Comparison of ENCODE assay signal across 16 cellular contexts in the genomic region with DNA sequence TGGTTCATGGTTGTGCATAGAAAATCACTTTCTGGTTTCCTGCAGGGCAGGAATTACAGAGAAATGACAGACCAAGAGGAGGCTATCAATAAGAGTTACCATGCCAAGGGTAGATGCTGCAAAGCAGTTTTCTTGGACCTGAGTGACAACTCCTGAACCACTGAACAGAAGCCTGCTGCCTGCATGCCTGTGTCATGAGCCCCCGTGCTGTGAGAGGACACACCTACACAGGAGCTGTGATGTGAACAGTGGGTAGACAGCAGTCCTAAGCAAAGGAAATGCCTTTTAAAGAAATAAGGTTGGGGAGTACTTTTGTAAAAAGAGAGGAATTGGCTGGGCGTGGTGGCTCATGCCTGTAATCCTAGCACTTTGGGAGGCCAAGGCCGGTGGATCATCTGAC. TPM values are rescaled to one million over a fixed set of nuclear protein-coding genes. Genes with fewer than 3 reads are reported as not detected.
DNase-seq lines count a peak whose midpoint lies in the region; ATAC-seq and TF ChIP-seq lines count a peak whose summit lies in the region.
"Had no signal": no experiment of that assay in that cellular context is flagged by ENCODE, and none has a peak within 500 bp of the region (broad histone marks: within the 10 kb centered on the region; RNA-seq: fewer than 3 reads in every experiment).

No MANE protein-coding gene starts in this region.

- TF ChIP-seq CTCF in HCT116 (IDR thresholded peaks at IDR 0.05 in 2 of 3, conservative IDR thresholded peaks at IDR 0.05 in 1 of 3; ENCODE audit: borderline replicate concordance in 1 of 3, insufficient read depth in 1 of 3, low read depth in 2 of 3, low read length in 2 of 3) (no peak), foreskin keratinocyte (conservative IDR thresholded peaks at IDR 0.05) (no peak)

- no peaks in the 10 kb centered on the region for H3K79me2 ChIP-seq in ACC112 (ENCODE audit: control insufficient read depth, insufficient read depth, low read length, unreplicated experiment)
- H3K79me2 ChIP-seq in HCT116 (ENCODE audit: insufficient read depth, low read length) = no peaks in the 10 kb centered on the region

- H3K9me3 ChIP-seq in HCT116 (ENCODE audit: control insufficient read depth in 1 of 2, insufficient read depth in 1 of 2, low read depth in 1 of 2, low read length in 2 of 2) = no peaks in the 10 kb centered on the region
- H3K9me3 ChIP-seq in T-helper 17 cell (ENCODE audit: control insufficient read depth, low read length, poor library complexity, severe bottlenecking) = no peaks in the 10 kb centered on the region
- H3K9me3 ChIP-seq: HAP-1, heart left ventricle, SJCRH30, stomach had no signal

- H3K4me3 ChIP-seq in ACC112 (ENCODE audit: low read depth, low read length) (peak overlapping the region; percentile 57), HCT116 (replicated peaks in 1 of 2; ENCODE audit: low read depth in 1 of 2, low read length in 2 of 2) (no peak overlapping the region)
- H3K4me3 ChIP-seq: HAP-1, SJCRH30 had no signal

- ATAC-seq in HCT116 = peak; percentile 40; the same call in 1 of the 2 replicates
- ATAC-seq in T-helper 17 cell = no peak
- peak; percentile 75 for ATAC-seq in foreskin keratinocyte
- ATAC-seq in HG03175 (IDR thresholded peaks at IDR 0.05; ENCODE audit: unreplicated experiment) = no peak
- ATAC-seq in HG03196 (IDR thresholded peaks at IDR 0.05; ENCODE audit: unreplicated experiment) = no peak
- no peak for ATAC-seq in HG03469 (IDR thresholded peaks at IDR 0.05; ENCODE audit: unreplicated experiment)

- POLR2A ChIA-PET in HCT116 (lab: Charles Lee) = no interaction called here

- TF ChIP-seq RAD21 in HCT116 (IDR thresholded peaks at IDR 0.05; ENCODE audit: low read depth) = no peak

- CTCF ChIA-PET in HCT116 (lab: Charles Lee) = interaction anchor here (1.0 to 1.3 kb wide), 2 partner anchors 674 to 676 kb away, joined by 3 read pairs; no protein-coding TSS in a partner anchor

- no peaks in the 10 kb centered on the region for H4K20me1 ChIP-seq in HCT116 (ENCODE audit: insufficient read depth)

- no peaks in the 10 kb centered on the region for H3K9me2 ChIP-seq in HCT116 (ENCODE audit: insufficient read depth)

- H3K27me3 ChIP-seq in ACC112 (ENCODE audit: insufficient read depth, low read length) (no peaks in the 10 kb centered on the region), HCT116 (ENCODE audit: insufficient read depth, low read length) (no peaks in the 10 kb centered on the region), foreskin keratinocyte (no peaks in the 10 kb centered on the region)
- H3K27me3 ChIP-seq: heart left ventricle, SJCRH30, stomach had no signal

- no peaks in the 10 kb centered on the region for H3K36me3 Mint-ChIP-seq in T-helper 17 cell (ENCODE audit: low read depth)
- H3K36me3 Mint-ChIP-seq: CD8-positive, alpha-beta memory T cell; natural killer cell had no signal

- H3K27me3 Mint-ChIP-seq in T-helper 17 cell = peaks cover 5% of the 10 kb centered on the region

- H3K4me1 Mint-ChIP-seq in T-helper 17 cell = peaks cover 18% of the 10 kb centered on the region

- H2AFZ ChIP-seq in ACC112 (ENCODE audit: low read length, unreplicated experiment) (peak overlapping the region; percentile 91), HCT116 (ENCODE audit: low read depth, low read length, poor library complexity, severe bottlenecking) (peak overlapping the region; percentile 10)

- intact Hi-C loops in HCT116 (cut with micrococcal nuclease) = loop anchor here (1.0 to 10.0 kb wide), 4 partner anchors 494 to 921 kb away; no protein-coding TSS in a partner anchor

- no peaks in the 10 kb centered on the region for H3K36me3 ChIP-seq in ACC112 (ENCODE audit: insufficient read depth, low read length)
- H3K36me3 ChIP-seq in HCT116 (ENCODE audit: control insufficient read depth in 1 of 2, insufficient read depth in 2 of 2, low read length in 2 of 2) = no peaks in the 10 kb centered on the region
- H3K36me3 ChIP-seq: HAP-1, heart left ventricle, SJCRH30, stomach had no signal

- no peak overlapping the region for H3K9ac ChIP-seq in HCT116 (ENCODE audit: low read length)

- BruUV-seq in HCT116 (replicated peaks; lab: Mats Ljungman, UMichigan) = no TSS peak

- peak overlapping the region; percentile 82 for H3K27ac Mint-ChIP-seq in T-helper 17 cell
- H3K27ac Mint-ChIP-seq: T-helper 2 cell treated with Interferon-gamma antibody and Interleukin-4, amounts not matched to agents 5 μg/mL and 100 μg/mL, for 36 hours had no signal

- H3K4me2 ChIP-seq in HCT116 (ENCODE audit: low read length) = peak overlapping the region; percentile 38

- no peak for TF ChIP-seq POLR2A in HCT116 (IDR thresholded peaks at IDR 0.05; ENCODE audit: borderline replicate concordance, extremely low read depth, insufficient read depth, insufficient read length)

- DNase-seq in HCT116 (ENCODE audit: low read depth, low spot score) (no peak), T-helper 17 cell (no peak), foreskin keratinocyte (peak in 1 of 2 donors; percentile 64), dedifferentiated amniotic fluid mesenchymal stem cell (ENCODE audit: extremely low spot score) (no peak)
- DNase-seq: natural killer cell, NCI-H1436 treated with DMSO at 0.1 percent for 48 hours, stomach had no signal

- RAD21 ChIA-PET in HCT116 (lab: Charles Lee; ENCODE audit: low non-redundant PET in 1 of 2, low total read pairs in 2 of 2, uncharacterized antibody in 2 of 2, unreplicated experiment in 2 of 2) = no interaction called here

- H3K27ac ChIP-seq in ACC112 (ENCODE audit: low read depth, low read length) (peak overlapping the region; percentile 24), HCT116 (ENCODE audit: low read depth, low read length) (no peak overlapping the region), foreskin keratinocyte (no peak overlapping the region)
- H3K27ac ChIP-seq: heart left ventricle, SJCRH30, stomach had no signal

- peaks cover 31% of the 10 kb centered on the region for H3K4me1 ChIP-seq in ACC112 (ENCODE audit: control insufficient read depth, insufficient read depth, low read length, unreplicated experiment)
- peaks cover 0 to 6% of the 10 kb centered on the region in 2 experiments; a peak in 1 of 4 replicates for H3K4me1 ChIP-seq in HCT116 (ENCODE audit: control insufficient read depth in 1 of 2, insufficient read depth in 2 of 2, low read length in 2 of 2)
- H3K4me1 ChIP-seq in foreskin keratinocyte = peaks cover 19% of the 10 kb centered on the region
- H3K4me1 ChIP-seq: HAP-1, SJCRH30 had no signal

- no peak overlapping the region for H3K4me3 Mint-ChIP-seq in T-helper 17 cell
- H3K4me3 Mint-ChIP-seq: natural killer cell; T-helper 2 cell treated with Interferon-gamma antibody and Interleukin-4, amounts not matched to agents 5 μg/mL and 100 μg/mL, for 36 hours had no signal

TF ChIP-seq in HCT116, 20 proteins besides CTCF, POLR2A, EP300 and RAD21:
- TF ChIP-seq ZFX (IDR thresholded peaks at IDR 0.05) (no peak), SIN3A (IDR thresholded peaks at IDR 0.05; ENCODE audit: low read depth) (no peak), EZH2 (IDR thresholded peaks at IDR 0.05) (no peak)

RNA-seq across cellular contexts. Expression of gene CREB1, which starts 54.2 kb away (rescaled TPM):
- total RNA-seq in HCT116 (2021; ENCODE audit: unreplicated experiment) = 60.4 TPM
- 32.4 and 32.9 TPM in 2 replicates for polyA plus RNA-seq in HCT116 (2012)
- total RNA-seq in T-helper 17 cell = 10 to 100 TPM; 73.7 to 89.3 TPM
- total RNA-seq in foreskin keratinocyte = 46.1 and 50.6 TPM in 2 replicates
- polyA plus RNA-seq in foreskin keratinocyte = 7.4 and 10.1 TPM in 2 replicates

Comparison
In these comparisons a context has a peak if more than half of its experiments do, and no peak if none do; other contexts are left out.
1. ATAC-seq: peak in HCT116 (single experiment) and foreskin keratinocyte (single experiment); none in T-helper 17 cell (single experiment), HG03175 (single experiment), HG03196 (single experiment) and HG03469 (single experiment).